Comparison of ENCODE assay signal across 9 cellular contexts in genomic region chr21:33950425-33951079, GRCh38. TPM values are rescaled to one million over a fixed set of nuclear protein-coding genes. Genes with fewer than 3 reads are reported as not detected.
DNase-seq lines count a peak whose midpoint lies in the region; ATAC-seq and TF ChIP-seq lines count a peak whose summit lies in the region.
"Had no signal": no experiment of that assay in that cellular context is flagged by ENCODE, and none has a peak within 500 bp of the region (broad histone marks: within the 10 kb centered on the region; RNA-seq: fewer than 3 reads in every experiment).

No MANE protein-coding gene starts in this region.

- H3K27ac Mint-ChIP-seq in MCF 10A (ENCODE audit: low read depth, unreplicated experiment) = no peak overlapping the region
- H3K27ac Mint-ChIP-seq in activated CD4-positive, alpha-beta memory T cell treated with anti-CD3 and anti-CD28 coated beads, Interleukin-2, amount 10 ng/mL, durations not matched to agents 7 days and 5 days = peak overlapping the region; percentile 99
- peak overlapping the region; percentile 98 to 100 (median 98) for H3K27ac Mint-ChIP-seq in naive thymus-derived CD4-positive, alpha-beta T cell

- peaks cover 30% of the 10 kb centered on the region for H3K4me1 Mint-ChIP-seq in MCF 10A (ENCODE audit: insufficient read depth, unreplicated experiment)
- H3K4me1 Mint-ChIP-seq in activated CD4-positive, alpha-beta memory T cell treated with anti-CD3 and anti-CD28 coated beads, Interleukin-2, amount 10 ng/mL, durations not matched to agents 7 days and 5 days = peaks cover 74% of the 10 kb centered on the region
- peaks cover 52 to 89% (median 74%) of the 10 kb centered on the region in 7 donors for H3K4me1 Mint-ChIP-seq in naive thymus-derived CD4-positive, alpha-beta T cell

- no peaks in the 10 kb centered on the region for H3K36me3 Mint-ChIP-seq in MCF 10A (ENCODE audit: insufficient read depth, unreplicated experiment)
- peaks cover 54% of the 10 kb centered on the region for H3K36me3 Mint-ChIP-seq in activated CD4-positive, alpha-beta memory T cell treated with anti-CD3 and anti-CD28 coated beads, Interleukin-2, amount 10 ng/mL, durations not matched to agents 7 days and 5 days (ENCODE audit: low read depth)
- H3K36me3 Mint-ChIP-seq in naive thymus-derived CD4-positive, alpha-beta T cell = peaks cover 0 to 57% (median 7%) of the 10 kb centered on the region in 5 donors
- H3K36me3 Mint-ChIP-seq: naive B cell had no signal

- H3K36me3 ChIP-seq in breast epithelium = no peaks in the 10 kb centered on the region
- H3K36me3 ChIP-seq in naive thymus-derived CD4-positive, alpha-beta T cell (ENCODE audit: control insufficient read depth in 2 of 3, insufficient read depth in 3 of 3, low read length in 3 of 3) = no peaks in the 10 kb centered on the region
- H3K36me3 ChIP-seq in vagina = no peaks in the 10 kb centered on the region

- H3K4me3 ChIP-seq in breast epithelium = no peak overlapping the region
- peak overlapping the region; percentile 36 for H3K4me3 ChIP-seq in naive thymus-derived CD4-positive, alpha-beta T cell (ENCODE audit: low read length)
- no peak overlapping the region for H3K4me3 ChIP-seq in vagina

- BruUV-seq in MCF 10A (replicated peaks; lab: Mats Ljungman, UMichigan) = no TSS peak

- peaks cover 2% of the 10 kb centered on the region for H3K9me3 Mint-ChIP-seq in MCF 10A (ENCODE audit: unreplicated experiment)
- no peaks in the 10 kb centered on the region for H3K9me3 Mint-ChIP-seq in activated CD4-positive, alpha-beta memory T cell treated with anti-CD3 and anti-CD28 coated beads, Interleukin-2, amount 10 ng/mL, durations not matched to agents 7 days and 5 days
- peaks cover 0 to 8% (median 0%) of the 10 kb centered on the region in 11 donors for H3K9me3 Mint-ChIP-seq in naive thymus-derived CD4-positive, alpha-beta T cell

- POLR2A ChIA-PET in MCF 10A (lab: Yijun Ruan, JAX) (interaction anchor here (0.7 to 3.7 kb wide), 3 partner anchors 20 to 116 kb away, joined by 3 to 38 read pairs (median 4); no protein-coding TSS in a partner anchor), GM10248 (lab: Yijun Ruan, JAX) (interaction anchor here (2.0 kb wide), 1 partner anchor 123 kb away, joined by 8 read pairs; the partner anchor contains the start of genes MRPS6 and SLC5A3)
- POLR2A ChIA-PET in activated CD4-positive, alpha-beta memory T cell treated with anti-CD3 and anti-CD28 coated beads, Interleukin-2, amount 10 ng/mL, durations not matched to agents 7 days and 5 days (lab: Charles Lee) = interaction anchor here (0.9 to 9.9 kb wide), 11 partner anchors 9 to 248 kb away, joined by 3 to 405 read pairs (median 22); partner anchors contain the start of genes ATP5PO, MRPS6 and SLC5A3
- POLR2A ChIA-PET in naive thymus-derived CD4-positive, alpha-beta T cell (lab: Charles Lee) = interaction anchor here (1.0 to 13.9 kb wide), 16 partner anchors 8 to 1097 kb away, joined by 3 to 502 read pairs (median 6); partner anchors contain the start of genes MRPS6 and SLC5A3

- DNase-seq in breast epithelium (ENCODE audit: low spot score in 2 of 2) (no peak), MCF 10A (ENCODE audit: unreplicated experiment) (no peak), vagina (ENCODE audit: extremely low spot score in 2 of 2) (peak in 1 of 2 donors; percentile 79), kidney glomerular epithelial cell (lab: John Stamatoyannopoulos, UW) (no peak), GM20000 (ENCODE audit: low spot score) (no peak), GM10248 (ENCODE audit: extremely low spot score) (no peak)
- DNase-seq in activated CD4-positive, alpha-beta memory T cell treated with anti-CD3 and anti-CD28 coated beads, Interleukin-2, amount 10 ng/mL, durations not matched to agents 7 days and 5 days = no peak
- peak in 1 of 9 donors; percentile 11 for DNase-seq in naive thymus-derived CD4-positive, alpha-beta T cell
- DNase-seq: naive B cell had no signal

- H3K4me3 Mint-ChIP-seq in MCF 10A (ENCODE audit: unreplicated experiment) = no peak overlapping the region
- peak overlapping the region; percentile 68 for H3K4me3 Mint-ChIP-seq in activated CD4-positive, alpha-beta memory T cell treated with anti-CD3 and anti-CD28 coated beads, Interleukin-2, amount 10 ng/mL, durations not matched to agents 7 days and 5 days
- H3K4me3 Mint-ChIP-seq in naive thymus-derived CD4-positive, alpha-beta T cell = peak overlapping the region; percentile 72 to 87 (median 82)
- H3K4me3 Mint-ChIP-seq: naive B cell had no signal

- H3K27me3 ChIP-seq in breast epithelium (no peaks in the 10 kb centered on the region), vagina (no peaks in the 10 kb centered on the region)
- H3K27me3 ChIP-seq in naive thymus-derived CD4-positive, alpha-beta T cell (ENCODE audit: control insufficient read depth in 2 of 2, insufficient read depth in 2 of 2, low read length in 2 of 2) = no peaks in the 10 kb centered on the region

- H3K4me1 ChIP-seq in breast epithelium (peaks cover 2 to 9% of the 10 kb centered on the region in 2 donors), vagina (peaks cover 28% of the 10 kb centered on the region)
- H3K4me1 ChIP-seq in naive thymus-derived CD4-positive, alpha-beta T cell (ENCODE audit: control insufficient read depth in 2 of 2, insufficient read depth in 2 of 2, low read length in 2 of 2) = peaks cover 65 to 71% of the 10 kb centered on the region in 2 donors

- CTCF ChIA-PET in MCF 10A (lab: Yijun Ruan, JAX) (interaction anchor here (1.5 kb wide), 1 partner anchor 12 kb away, joined by 4 read pairs; no protein-coding TSS in a partner anchor), GM10248 (lab: Yijun Ruan, JAX) (interaction anchor here (0.8 to 5.3 kb wide), 7 partner anchors 9 to 69 kb away, joined by 3 to 31 read pairs (median 5); no protein-coding TSS in a partner anchor)
- CTCF ChIA-PET in activated CD4-positive, alpha-beta memory T cell treated with anti-CD3 and anti-CD28 coated beads, Interleukin-2, amount 10 ng/mL, durations not matched to agents 7 days and 5 days (lab: Charles Lee) = interaction anchor here (1.4 to 3.8 kb wide), 6 partner anchors 10 to 179 kb away, joined by 5 to 41 read pairs (median 7); no protein-coding TSS in a partner anchor
- CTCF ChIA-PET in naive thymus-derived CD4-positive, alpha-beta T cell (lab: Charles Lee) = interaction anchor here (0.7 to 6.6 kb wide), 5 partner anchors 13 to 635 kb away, joined by 3 to 48 read pairs (median 35); partner anchors contain the start of genes MRPS6 and SLC5A3

- no peak for ATAC-seq in naive thymus-derived CD4-positive, alpha-beta T cell

- intact Hi-C loops in breast epithelium (cut with DNase I; ENCODE audit: low total_unique reads) (no loop called here), MCF 10A (cut with micrococcal nuclease) (no loop called here), vagina (cut with DNase I) (no loop called here)
- intact Hi-C loops in naive thymus-derived CD4-positive, alpha-beta T cell (cut with micrococcal nuclease) = loop anchor here in 1 of 2 donors (1.0 to 2.0 kb wide), 2 partner anchors 8 to 48 kb away; no protein-coding TSS in a partner anchor

- TF ChIP-seq POLR2A in breast epithelium (IDR thresholded peaks at IDR 0.05) = no peak
- TF ChIP-seq POLR2A in vagina (IDR thresholded peaks at IDR 0.05) = no peak

- H3K27me3 Mint-ChIP-seq in MCF 10A (ENCODE audit: insufficient read depth, unreplicated experiment) = no peaks in the 10 kb centered on the region
- no peaks in the 10 kb centered on the region for H3K27me3 Mint-ChIP-seq in activated CD4-positive, alpha-beta memory T cell treated with anti-CD3 and anti-CD28 coated beads, Interleukin-2, amount 10 ng/mL, durations not matched to agents 7 days and 5 days
- peaks cover 0 to 6% (median 0%) of the 10 kb centered on the region in 5 donors for H3K27me3 Mint-ChIP-seq in naive thymus-derived CD4-positive, alpha-beta T cell
- H3K27me3 Mint-ChIP-seq: naive B cell had no signal

- H3K9me3 ChIP-seq in breast epithelium (no peaks in the 10 kb centered on the region), vagina (no peaks in the 10 kb centered on the region)
- no peaks in the 10 kb centered on the region for H3K9me3 ChIP-seq in naive thymus-derived CD4-positive, alpha-beta T cell (ENCODE audit: control insufficient read depth in 2 of 3, low read length in 3 of 3)

- H3K27ac ChIP-seq in breast epithelium (peak overlapping the region; percentile 26 to 80), vagina (peak overlapping the region; percentile 96)
- peak overlapping the region; percentile 93 for H3K27ac ChIP-seq in naive thymus-derived CD4-positive, alpha-beta T cell (ENCODE audit: low read depth, low read length)

- TF ChIP-seq CTCF in breast epithelium (IDR thresholded peaks at IDR 0.05) = no peak
- no peak for TF ChIP-seq CTCF in MCF 10A (IDR thresholded peaks at IDR 0.05; ENCODE audit: unreplicated experiment)
- TF ChIP-seq CTCF in vagina (IDR thresholded peaks at IDR 0.05) = no peak
- no peak for TF ChIP-seq CTCF in GM20000 (IDR thresholded peaks at IDR 0.05; ENCODE audit: extremely low read depth, missing control alignments)
- TF ChIP-seq CTCF in GM10248 (IDR thresholded peaks at IDR 0.05; ENCODE audit: control extremely low read depth, extremely low read depth, low read depth, missing control alignments) = no peak

RNA-seq across cellular contexts. Expression of gene ATP5PO, which starts 34.9 kb away (rescaled TPM):
- total RNA-seq in breast epithelium (100 to 1,000 TPM; 161 to 234 (median 170) TPM), MCF 10A (2022) (147 and 196 TPM in 2 replicates), vagina (133 TPM)
- total RNA-seq in activated CD4-positive, alpha-beta memory T cell treated with anti-CD3 and anti-CD28 coated beads, Interleukin-2, amount 10 ng/mL, durations not matched to agents 7 days and 5 days = 100 to 1,000 TPM; 193 to 196 TPM
- 100 to 1,000 TPM; 123 to 185 (median 157) TPM for total RNA-seq in naive thymus-derived CD4-positive, alpha-beta T cell
- polyA plus RNA-seq in naive thymus-derived CD4-positive, alpha-beta T cell = 100 to 1,000 TPM; 366 to 449 TPM
